ENCODE assay signal across 16 cellular contexts in genomic region chr18:26723986-26724385, GRCh38.
"Had no signal": no experiment of that assay in that cellular context is flagged by ENCODE, and none has a peak within 500 bp of the region (broad histone marks: within the 10 kb centered on the region; RNA-seq: fewer than 3 reads in every experiment).

No MANE protein-coding gene starts in this region.

- ATAC-seq: activated naive CD4-positive, alpha-beta T cell treated with anti-CD3 and anti-CD28 coated beads, Interleukin-2, amount 50 U/mL, for 72 hours; activated T-cell treated with anti-CD3 and anti-CD28 coated beads, Interleukin-2, amount 50 U/mL, for 72 hours; left ventricle myocardium superior; right lobe of liver; stimulated activated naive CD8-positive, alpha-beta T cell treated with anti-CD3 and anti-CD28 coated beads, Interleukin-15, Interleukin-2, amounts not matched to agents 100 U/mL and 50 U/mL, for 24 hours; WTC11 had no signal

- H3K27me3 ChIP-seq: colonic mucosa, right lobe of liver had no signal

- H3K9me3 ChIP-seq: colonic mucosa, right lobe of liver had no signal

- H3K4me3 ChIP-seq: colonic mucosa, right lobe of liver, smooth muscle cell had no signal

- H3K36me3 ChIP-seq: colonic mucosa, right lobe of liver had no signal

- H3K4me1 ChIP-seq: colonic mucosa, right lobe of liver had no signal

- H3K4me2 ChIP-seq: smooth muscle cell had no signal

- H3K27ac ChIP-seq: colonic mucosa, right lobe of liver had no signal

- DNase-seq: activated CD4-positive, alpha-beta memory T cell treated with anti-CD3 and anti-CD28 coated beads, Interleukin-2, amount 10 ng/mL, durations not matched to agents 7 days and 5 days; activated CD4-positive, alpha-beta T cell treated with anti-CD3 and anti-CD28 coated beads for 4 hours; activated gamma-delta T cell; activated T-cell treated with anti-CD3 and anti-CD28 coated beads, Interleukin-2, amount 50 U/mL, for 72 hours; central memory CD4-positive, alpha-beta T cell; colonic mucosa; foreskin fibroblast; glutamatergic neuron; hypothalamus; left ventricle myocardium superior; nephron progenitor cell; right lobe of liver; stimulated activated naive CD8-positive, alpha-beta T cell treated with anti-CD3 and anti-CD28 coated beads, Interleukin-15, Interleukin-2, amounts not matched to agents 100 U/mL and 50 U/mL, for 24 hours had no signal
